ENCODE assay signal across 8 cellular contexts in the genomic region with DNA sequence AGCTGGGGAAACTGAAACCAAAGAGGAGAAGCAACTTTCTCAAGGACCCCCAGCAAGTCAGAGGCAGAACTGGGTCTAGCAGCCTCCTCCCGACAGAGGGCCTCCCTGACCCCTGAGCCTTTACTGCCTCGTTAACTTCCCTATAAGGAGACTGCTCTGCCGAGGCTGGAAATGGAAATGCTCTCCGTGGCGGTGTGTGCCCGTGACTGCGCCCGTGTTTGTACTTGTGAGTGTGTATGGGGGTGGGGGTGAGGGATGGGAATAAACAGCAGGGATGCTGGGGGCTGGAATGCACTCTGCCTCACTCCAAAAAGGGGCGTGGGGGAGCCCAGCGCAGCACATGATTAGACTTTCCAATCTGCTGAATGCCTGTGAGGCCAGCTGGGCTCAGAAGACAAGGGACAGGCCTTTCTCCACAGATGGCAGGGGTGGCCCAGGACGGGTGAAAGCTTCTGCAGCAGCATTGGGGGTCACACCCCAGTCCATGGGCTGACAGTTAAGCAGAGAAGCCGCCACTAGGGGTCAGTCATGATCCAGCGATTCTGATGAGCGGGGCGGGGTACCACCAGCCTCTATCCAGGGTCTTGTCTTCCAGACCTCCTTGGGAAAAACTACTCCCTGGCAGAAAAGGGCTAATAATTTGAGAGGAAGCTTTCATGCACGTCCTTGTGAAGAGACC. TPM values are rescaled to one million over a fixed set of nuclear protein-coding genes. Genes with fewer than 3 reads are reported as not detected.
DNase-seq lines count a peak whose midpoint lies in the region; ATAC-seq and TF ChIP-seq lines count a peak whose summit lies in the region.

No MANE protein-coding gene starts in this region.

- H3K4me3 ChIP-seq in MM.1S (ENCODE audit: low read length) (no peak overlapping the region), left lung (no peak overlapping the region)

- H3F3A ChIP-seq in MM.1S (ENCODE audit: insufficient read depth, low read length): no peaks in the 10 kb centered on the region

- no peak overlapping the region for H3K4me3 Mint-ChIP-seq in central memory CD8-positive, alpha-beta T cell

- DNase-seq in NCI-H2107 treated with DMSO at 0.1 percent for 48 hours (lab: John Stamatoyannopoulos, UW; ENCODE audit: unreplicated experiment) (peak; percentile 29), NCI-H2107 (lab: John Stamatoyannopoulos, UW) (no peak), MM.1S (peak; percentile 40), left lung (peak in 1 of 2 donors; percentile 57)
- DNase-seq in activated CD4-positive, CD25-positive, alpha-beta regulatory T cell treated with anti-CD3 and anti-CD28 coated beads, Interleukin-2, amount 50 U/mL, for 16 hours (ENCODE audit: low read depth, low spot score): peak; percentile 32
- peak; percentile 20 to 33 for DNase-seq in central memory CD8-positive, alpha-beta T cell (ENCODE audit: low spot score in 2 of 2)
- DNase-seq in stimulated activated CD4-positive, alpha-beta T cell treated with anti-CD3 and anti-CD28 coated beads, Interleukin-4, amount 100 ng/mL, for 1 hour: peak; percentile 63

- H3K79me2 ChIP-seq in MM.1S (ENCODE audit: low read length): no peaks in the 10 kb centered on the region

- H3K4me1 Mint-ChIP-seq in central memory CD8-positive, alpha-beta T cell: peaks cover 7% of the 10 kb centered on the region

- TF ChIP-seq CTCF in MM.1S (IDR thresholded peaks at IDR 0.05; ENCODE audit: low read length) (peak; percentile 71), left lung (IDR thresholded peaks at IDR 0.05) (peak; percentile 49 to 64)

- peak overlapping the region; percentile 19 for H3K4me2 ChIP-seq in MM.1S (ENCODE audit: low read depth, low read length)

- H3K27ac Mint-ChIP-seq in central memory CD8-positive, alpha-beta T cell (ENCODE audit: low read depth): no peak overlapping the region

- peak overlapping the region; percentile 9; the same call in 1 of the 2 replicates for H2AFZ ChIP-seq in MM.1S (ENCODE audit: low read length)

- H3K9me3 ChIP-seq in MM.1S (replicated peaks; ENCODE audit: insufficient read depth, low read length): no peaks in the 10 kb centered on the region
- no peaks in the 10 kb centered on the region for H3K9me3 ChIP-seq in left lung

- H3K9ac ChIP-seq in MM.1S (ENCODE audit: low read length): no peak overlapping the region

- H3K4me1 ChIP-seq in MM.1S (ENCODE audit: low read length) (no peaks in the 10 kb centered on the region), left lung (peaks cover 0 to 8% of the 10 kb centered on the region in 2 donors)

- H3K9me2 ChIP-seq in MM.1S (replicated peaks; ENCODE audit: insufficient read depth, low read length): no peaks in the 10 kb centered on the region

- no peaks in the 10 kb centered on the region for H3K36me3 Mint-ChIP-seq in central memory CD8-positive, alpha-beta T cell (ENCODE audit: insufficient read depth)

- ATAC-seq in central memory CD8-positive, alpha-beta T cell (replicated peaks; ENCODE audit: extremely low read depth, poor library complexity, severe bottlenecking): no peak
- ATAC-seq in left lung (peak; percentile 84), GM18520 (IDR thresholded peaks at IDR 0.05; ENCODE audit: unreplicated experiment) (no peak)

- H3K27me3 ChIP-seq in MM.1S (replicated peaks; ENCODE audit: insufficient read depth, low read length): 0 out of 2 replicates have a peak, but pooled peaks cover 4% of the 10 kb centered on the region
- peaks cover 0 to 11% of the 10 kb centered on the region in 2 donors for H3K27me3 ChIP-seq in left lung

- H3K27me3 Mint-ChIP-seq in central memory CD8-positive, alpha-beta T cell: peaks cover 17% of the 10 kb centered on the region

- no peaks in the 10 kb centered on the region for H3K9me3 Mint-ChIP-seq in central memory CD8-positive, alpha-beta T cell

- H4K20me1 ChIP-seq in MM.1S (ENCODE audit: insufficient read depth, low read length): no peaks in the 10 kb centered on the region

- no peak overlapping the region for H3K27ac ChIP-seq in MM.1S (ENCODE audit: low read length)
- no peak overlapping the region for H3K27ac ChIP-seq in left lung

- intact Hi-C loops in left lung (cut with DNase I): no loop called here

- H3K36me3 ChIP-seq in MM.1S (replicated peaks; ENCODE audit: insufficient read depth, low read length) (no peaks in the 10 kb centered on the region), left lung (no peaks in the 10 kb centered on the region)

RNA-seq across cellular contexts. Expression of a gene that starts 26.8 kb away (rescaled TPM):
- total RNA-seq in left lung: 10 to 100 TPM; 22.1 to 28.8 TPM

RNA-seq across cellular contexts. Expression of a gene that starts 27.2 kb away (rescaled TPM):
- 10 to 100 TPM; 15.6 to 18.5 TPM for total RNA-seq in left lung
